ENCODE assay signal across 8 cellular contexts in the genomic region with DNA sequence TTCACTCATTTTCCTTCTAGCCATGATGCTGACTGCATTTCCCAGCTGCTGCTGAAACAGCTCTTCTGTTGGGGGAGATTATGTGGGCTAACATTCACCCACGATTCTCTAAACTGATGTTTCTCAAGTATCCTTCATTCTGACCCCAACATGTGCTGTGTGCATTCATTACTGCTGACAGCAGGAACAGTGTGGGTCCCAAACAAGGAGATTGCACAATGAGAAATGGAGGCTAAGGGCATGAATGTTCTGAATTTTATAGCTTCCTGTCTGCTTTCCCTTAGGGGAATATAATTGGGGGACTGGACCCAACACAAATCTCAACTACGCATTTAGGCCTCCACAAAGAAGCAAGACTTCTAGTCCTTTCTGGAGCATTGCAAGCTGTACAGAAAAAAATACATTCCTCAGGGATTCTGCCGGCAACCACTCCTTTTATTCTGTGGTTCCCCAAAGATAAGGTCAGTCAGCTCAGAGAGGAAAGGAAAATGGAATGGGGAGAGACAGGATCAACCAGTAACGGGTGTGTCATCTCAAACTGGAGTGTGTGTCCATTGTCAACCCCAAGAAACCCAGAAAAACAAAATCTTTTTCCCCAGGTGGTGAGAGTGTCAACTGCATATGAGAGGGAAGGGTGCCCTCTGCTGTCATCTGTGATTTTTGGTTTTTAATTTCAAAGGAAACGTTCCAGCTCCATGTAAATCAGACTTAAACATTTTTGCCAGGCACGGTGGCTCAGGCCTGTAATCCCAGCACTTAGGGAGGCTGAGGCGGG.
A peak's percentile ranks its signal among the peaks of the same experiment; 100 is the strongest.
DNase-seq lines count a peak whose midpoint lies in the region; ATAC-seq and TF ChIP-seq lines count a peak whose summit lies in the region.

No MANE protein-coding gene starts in this region.

- no peaks in the 10 kb centered on the region for H3K4me1 Mint-ChIP-seq in activated T-helper 17 cell treated with anti-CD3 and anti-CD28 coated beads, Interleukin-2, amount 50 U/mL, for 72 hours
- H3K4me1 Mint-ChIP-seq in neural progenitor cell: peaks cover 18% of the 10 kb centered on the region

- no peaks in the 10 kb centered on the region for H3K27me3 Mint-ChIP-seq in activated T-helper 17 cell treated with anti-CD3 and anti-CD28 coated beads, Interleukin-2, amount 50 U/mL, for 72 hours
- H3K27me3 Mint-ChIP-seq in neural progenitor cell (ENCODE audit: insufficient read depth, low read depth): peaks cover 2% of the 10 kb centered on the region

- peak overlapping the region; percentile 17 for H2AFZ ChIP-seq in neural progenitor cell (replicated peaks)

- peak overlapping the region; percentile 51 for H3K27ac ChIP-seq in HL-60 (replicated peaks)
- H3K27ac ChIP-seq in neural progenitor cell: peak overlapping the region; percentile 3
- peak overlapping the region; percentile 83 to 87 for H3K27ac ChIP-seq in uterus

- H3K4me1 ChIP-seq in neural progenitor cell (peaks cover 11% of the 10 kb centered on the region), uterus (no peaks in the 10 kb centered on the region)

- H4K20me1 ChIP-seq in neural progenitor cell (ENCODE audit: low read depth): no peaks in the 10 kb centered on the region

- H3K9me3 ChIP-seq in neural progenitor cell (ENCODE audit: low read depth): no peaks in the 10 kb centered on the region
- H3K9me3 ChIP-seq in uterus: no peaks in the 10 kb centered on the region

- DNase-seq in stimulated activated CD4-positive, alpha-beta T cell treated with anti-CD3 and anti-CD28 coated beads, Interleukin-15, amount 100 ng/mL, for 24 hours: peak; percentile 25
- no peak for DNase-seq in stimulated activated CD4-positive, alpha-beta T cell treated with anti-CD3 and anti-CD28 coated beads, Interleukin-12 subunit alpha, Interleukin-12 subunit beta, amount 100 ng/mL, for 4 hours
- DNase-seq in HL-60 (ENCODE audit: low read depth in 1 of 2, low spot score in 1 of 2) (peak in 1 of 2 experiments; percentile 63), NCI-H82 treated with DMSO at 0.1 percent for 48 hours (lab: John Stamatoyannopoulos, UW; ENCODE audit: unreplicated experiment) (peak; percentile 62), fibroblast of the aortic adventitia (ENCODE audit: low read depth) (peak; percentile 97), neural progenitor cell (ENCODE audit: low spot score) (peak; percentile 78), uterus (peak; percentile 37 to 66)

- TF ChIP-seq POLR2A in uterus (IDR thresholded peaks at IDR 0.05): no peak

- intact Hi-C loops in uterus (cut with DNase I; ENCODE audit: low total_unique reads): loop anchor here (5.0 kb wide), 1 partner anchor 516 kb away; no protein-coding TSS in a partner anchor

- no peak overlapping the region for H3K9ac ChIP-seq in neural progenitor cell

- no peak overlapping the region for H3K4me3 ChIP-seq in HL-60 (replicated peaks; ENCODE audit: insufficient read depth, low read length)
- no peak overlapping the region for H3K4me3 ChIP-seq in fibroblast of the aortic adventitia (ENCODE audit: low read depth, low read length)
- no peak overlapping the region for H3K4me3 ChIP-seq in neural progenitor cell
- no peak overlapping the region for H3K4me3 ChIP-seq in uterus

- H3K4me2 ChIP-seq in neural progenitor cell: no peak overlapping the region

- H3K36me3 ChIP-seq in neural progenitor cell: no peaks in the 10 kb centered on the region
- no peaks in the 10 kb centered on the region for H3K36me3 ChIP-seq in uterus

- H3K36me3 Mint-ChIP-seq in activated T-helper 17 cell treated with anti-CD3 and anti-CD28 coated beads, Interleukin-2, amount 50 U/mL, for 72 hours (ENCODE audit: low read depth): no peaks in the 10 kb centered on the region
- no peaks in the 10 kb centered on the region for H3K36me3 Mint-ChIP-seq in neural progenitor cell

- no peaks in the 10 kb centered on the region for H3K27me3 ChIP-seq in HL-60 (ENCODE audit: insufficient read depth, poor library complexity, severe bottlenecking)
- H3K27me3 ChIP-seq in neural progenitor cell: no peaks in the 10 kb centered on the region
- no peaks in the 10 kb centered on the region for H3K27me3 ChIP-seq in uterus

- peak; percentile 73 for ATAC-seq in activated T-helper 17 cell treated with anti-CD3 and anti-CD28 coated beads, Interleukin-2, amount 50 U/mL, for 72 hours (replicated peaks)

- TF ChIP-seq CTCF in HL-60 (IDR thresholded peaks at IDR 0.05; ENCODE audit: insufficient read depth, low read length) (no peak), fibroblast of the aortic adventitia (IDR thresholded peaks at IDR 0.05; ENCODE audit: insufficient read depth, low read length) (peak; percentile 71), neural progenitor cell (IDR thresholded peaks at IDR 0.05) (peak; percentile 86), uterus (IDR thresholded peaks at IDR 0.05) (peak; percentile 58 to 80 (median 68))

- no peaks in the 10 kb centered on the region for H3K79me2 ChIP-seq in neural progenitor cell (ENCODE audit: low read depth)

- H3K9me3 Mint-ChIP-seq in activated T-helper 17 cell treated with anti-CD3 and anti-CD28 coated beads, Interleukin-2, amount 50 U/mL, for 72 hours: no peaks in the 10 kb centered on the region
- peaks cover 3% of the 10 kb centered on the region for H3K9me3 Mint-ChIP-seq in neural progenitor cell

- peak overlapping the region; percentile 21 for H3K4me3 Mint-ChIP-seq in activated T-helper 17 cell treated with anti-CD3 and anti-CD28 coated beads, Interleukin-2, amount 50 U/mL, for 72 hours
- no peak overlapping the region for H3K4me3 Mint-ChIP-seq in neural progenitor cell

- peak overlapping the region; percentile 36 for H3K27ac Mint-ChIP-seq in activated T-helper 17 cell treated with anti-CD3 and anti-CD28 coated beads, Interleukin-2, amount 50 U/mL, for 72 hours
- H3K27ac Mint-ChIP-seq in neural progenitor cell: peak overlapping the region; percentile 98

- peaks cover 14% of the 10 kb centered on the region for H3F3A ChIP-seq in neural progenitor cell (ENCODE audit: low read depth)

Comparison
In these comparisons a context has a peak if more than half of its experiments do, and no peak if none do; other contexts are left out.
1. H3K27ac ChIP-seq: peak in every context shown above with its lines; median percentile 85 in uterus; 51 in HL-60; 3 in neural progenitor cell.